Comparison of ENCODE assay signal across 26 cellular contexts in genomic region chr14:77869350-77869749, GRCh38.
"Had no signal": no experiment of that assay in that cellular context is flagged by ENCODE, and none has a peak within 500 bp of the region (broad histone marks: within the 10 kb centered on the region; RNA-seq: fewer than 3 reads in every experiment).

No MANE protein-coding gene starts in this region.

- DNase-seq: activated CD4-positive, alpha-beta memory T cell treated with anti-CD3 and anti-CD28 coated beads, Interleukin-2, amount 10 ng/mL, durations not matched to agents 7 days and 5 days; activated CD4-positive, alpha-beta T cell treated with anti-CD3 and anti-CD28 coated beads, Interleukin-2, amount 10 ng/mL, durations not matched to agents 24 days and 14 days; activated CD4-positive, CD25-positive, alpha-beta regulatory T cell treated with anti-CD3 and anti-CD28 coated beads, Interleukin-2, amount 50 U/mL, for 72 hours; activated CD8-positive, alpha-beta memory T cell treated with anti-CD3 and anti-CD28 coated beads, Interleukin-2, amount 50 U/mL, for 48 hours; activated gamma-delta T cell; activated naive CD4-positive, alpha-beta T cell treated with anti-CD3 and anti-CD28 coated beads, Interleukin-2, amount 10 ng/mL, durations not matched to agents 7 days and 5 days; activated naive CD8-positive, alpha-beta T cell treated with anti-CD3 and anti-CD28 coated beads, Interleukin-2, amount 10 ng/mL, durations not matched to agents 7 days and 5 days; activated T-cell treated with anti-CD3 and anti-CD28 coated beads, Interleukin-2, amount 50 U/mL, for 24 hours; brain microvascular endothelial cell; cortex of kidney; head of caudate nucleus; left lung; lower lobe of right lung; mucosa of descending colon; stimulated activated CD4-positive, alpha-beta T cell treated with anti-CD3 and anti-CD28 coated beads, Interleukin-12 subunit alpha, Interleukin-12 subunit beta, amount 100 ng/mL, for 4 hours; stimulated activated CD4-positive, alpha-beta T cell treated with anti-CD3 and anti-CD28 coated beads, Interleukin-4, amount 100 ng/mL, for 1 hour; stimulated activated naive CD8-positive, alpha-beta T cell treated with anti-CD3 and anti-CD28 coated beads, Interleukin-15, Interleukin-2, amounts not matched to agents 100 U/mL and 50 U/mL, for 24 hours; T-helper 17 cell; T1000; testis; transverse colon had no signal

- H3K27me3 ChIP-seq: brain microvascular endothelial cell, gastroesophageal sphincter, left lung, testis, transverse colon had no signal

- H3K9me3 ChIP-seq: gastroesophageal sphincter, lower lobe of right lung, mucosa of descending colon, testis, transverse colon had no signal

- H3K4me3 ChIP-seq: gastroesophageal sphincter, left lung, lower lobe of right lung, mucosa of descending colon, skin epidermis, testis, transverse colon had no signal

- ATAC-seq: gastroesophageal sphincter; left lung; lower lobe of right lung; mucosa of descending colon; stimulated activated naive CD8-positive, alpha-beta T cell treated with anti-CD3 and anti-CD28 coated beads, Interleukin-15, Interleukin-2, amounts not matched to agents 100 U/mL and 50 U/mL, for 24 hours; T-helper 17 cell had no signal

- H3K27ac ChIP-seq: brain microvascular endothelial cell, gastroesophageal sphincter, left lung, lower lobe of right lung, skin epidermis, testis, transverse colon had no signal

- FAIRE-seq: astrocyte, endothelial cell of umbilical vein, urothelium cell line had no signal

- H3K36me3 ChIP-seq: brain microvascular endothelial cell, left lung, lower lobe of right lung, transverse colon had no signal

- H3K4me1 ChIP-seq: gastroesophageal sphincter, left lung, lower lobe of right lung, testis, transverse colon had no signal
